1 cellular context compared by ENCODE assay signal in genomic region chr4:70901984-70902576, GRCh38.
TF ChIP-seq lines count a peak whose summit lies in the region.

Gene MOB1B (plus strand): TSS chr4:70902369. CDS start chr4:70902537, 168 bp downstream.

TF ChIP-seq in HepG2, 621 proteins besides CTCF, POLR2A, EP300 and RAD21 (continued from another document and continues in another):
- peak; percentile 82 for TF ChIP-seq TFAP4 (IDR thresholded peaks at IDR 0.05; ENCODE audit: borderline replicate concordance, low read depth)
- TF ChIP-seq PTBP1 (IDR thresholded peaks at IDR 0.05; ENCODE audit: low read depth, low read length, poor library complexity, severe bottlenecking), result no peak
- TF ChIP-seq DDIT3 (CRISPR knock-in tag; IDR thresholded peaks at IDR 0.05), result no peak
- TF ChIP-seq IRF9 (CRISPR knock-in tag; IDR thresholded peaks at IDR 0.05; ENCODE audit: borderline replicate concordance), result 0 out of 2 replicates have a peak, but pooled peaks have one; percentile 27
- no peak for TF ChIP-seq SNAPC4 (CRISPR knock-in tag; IDR thresholded peaks at IDR 0.05)
- no peak for TF ChIP-seq HMGA1 (CRISPR knock-in tag; conservative IDR thresholded peaks at IDR 0.05)
- TF ChIP-seq SOX6 (IDR thresholded peaks at IDR 0.05), result no peak
- peak; percentile 31; the same call in 1 of the 2 replicates for TF ChIP-seq SOX6 (CRISPR knock-in tag; IDR thresholded peaks at IDR 0.05)
- no peak for TF ChIP-seq RNF2 (conservative IDR thresholded peaks at IDR 0.05; ENCODE audit: low read depth)
- TF ChIP-seq DR1 (CRISPR knock-in tag; IDR thresholded peaks at IDR 0.05), result no peak
- peak; percentile 46; the same call in 1 of the 2 replicates for TF ChIP-seq ZNF124 (CRISPR knock-in tag; IDR thresholded peaks at IDR 0.05)
- peak; percentile 84; the same call in 1 of the 2 replicates for TF ChIP-seq KAT7 (CRISPR knock-in tag; IDR thresholded peaks at IDR 0.05; ENCODE audit: borderline replicate concordance)
- no peak for TF ChIP-seq ZFP37 (CRISPR knock-in tag; IDR thresholded peaks at IDR 0.05; ENCODE audit: borderline replicate concordance)
- no peak for TF ChIP-seq ZNF646 (CRISPR knock-in tag; IDR thresholded peaks at IDR 0.05)
- no peak for TF ChIP-seq PAF1 (CRISPR knock-in tag; IDR thresholded peaks at IDR 0.05)
- TF ChIP-seq HNF4G (IDR thresholded peaks at IDR 0.05; ENCODE audit: borderline replicate concordance, low read depth, low read length), result no peak
- TF ChIP-seq HNF4G (CRISPR knock-in tag; IDR thresholded peaks at IDR 0.05; ENCODE audit: borderline replicate concordance, low read depth), result 0 out of 2 replicates have a peak, but pooled peaks have one; percentile 27
- peak; percentile 55 for TF ChIP-seq SPEN (CRISPR knock-in tag; IDR thresholded peaks at IDR 0.05; ENCODE audit: low read depth)
- 0 out of 2 replicates have a peak, but pooled peaks have one; percentile 55 for TF ChIP-seq TARDBP (CRISPR knock-in tag; IDR thresholded peaks at IDR 0.05)
- TF ChIP-seq SUZ12 (IDR thresholded peaks at IDR 0.05; ENCODE audit: low read depth, low read length), result no peak
- TF ChIP-seq MED8 (CRISPR knock-in tag; IDR thresholded peaks at IDR 0.05; ENCODE audit: insufficient replicate concordance), result no peak
- TF ChIP-seq SAP130 (CRISPR knock-in tag; IDR thresholded peaks at IDR 0.05; ENCODE audit: low read depth), result peak; percentile 62
- TF ChIP-seq KMT2A (CRISPR knock-in tag; IDR thresholded peaks at IDR 0.05), result peak; percentile 73; the same call in 1 of the 2 replicates
- TF ChIP-seq ZNF816 (CRISPR knock-in tag; IDR thresholded peaks at IDR 0.05; ENCODE audit: borderline replicate concordance), result peak; percentile 68; the same call in 1 of the 2 replicates
- peak; percentile 13; the same call in 1 of the 2 replicates for TF ChIP-seq JUND (CRISPR knock-in tag; IDR thresholded peaks at IDR 0.05)
- no peak for TF ChIP-seq ZNF598 (CRISPR knock-in tag; IDR thresholded peaks at IDR 0.05; ENCODE audit: borderline replicate concordance)
- TF ChIP-seq PHF8 (CRISPR knock-in tag; IDR thresholded peaks at IDR 0.05), result peak; percentile 84
- TF ChIP-seq IKZF1 (IDR thresholded peaks at IDR 0.05), result no peak
- peak; percentile 55; the same call in 1 of the 2 replicates for TF ChIP-seq AHDC1 (CRISPR knock-in tag; IDR thresholded peaks at IDR 0.05; ENCODE audit: borderline replicate concordance)
- 0 out of 2 replicates have a peak, but pooled peaks have one; percentile 32 for TF ChIP-seq SIX4 (CRISPR knock-in tag; IDR thresholded peaks at IDR 0.05)
- 0 out of 2 replicates have a peak, but pooled peaks have one; percentile 26 for TF ChIP-seq NRL (CRISPR knock-in tag; IDR thresholded peaks at IDR 0.05; ENCODE audit: borderline replicate concordance)
- TF ChIP-seq CREB3 (CRISPR knock-in tag; IDR thresholded peaks at IDR 0.05), result 0 out of 2 replicates have a peak, but pooled peaks have one; percentile 52
- TF ChIP-seq ZMYM4 (CRISPR knock-in tag; IDR thresholded peaks at IDR 0.05), result peak; percentile 89
- no peak for TF ChIP-seq XRCC5 (optimal IDR thresholded peaks at IDR 0.05; ENCODE audit: low read length)
- TF ChIP-seq ZNF253 (CRISPR knock-in tag; IDR thresholded peaks at IDR 0.05; ENCODE audit: borderline replicate concordance), result no peak
- peak; percentile 53; the same call in 1 of the 2 replicates for TF ChIP-seq SIN3A (IDR thresholded peaks at IDR 0.05; ENCODE audit: borderline replicate concordance, low read depth, low read length)
